Comparison of ENCODE assay signal across 8 cellular contexts in the genomic region with DNA sequence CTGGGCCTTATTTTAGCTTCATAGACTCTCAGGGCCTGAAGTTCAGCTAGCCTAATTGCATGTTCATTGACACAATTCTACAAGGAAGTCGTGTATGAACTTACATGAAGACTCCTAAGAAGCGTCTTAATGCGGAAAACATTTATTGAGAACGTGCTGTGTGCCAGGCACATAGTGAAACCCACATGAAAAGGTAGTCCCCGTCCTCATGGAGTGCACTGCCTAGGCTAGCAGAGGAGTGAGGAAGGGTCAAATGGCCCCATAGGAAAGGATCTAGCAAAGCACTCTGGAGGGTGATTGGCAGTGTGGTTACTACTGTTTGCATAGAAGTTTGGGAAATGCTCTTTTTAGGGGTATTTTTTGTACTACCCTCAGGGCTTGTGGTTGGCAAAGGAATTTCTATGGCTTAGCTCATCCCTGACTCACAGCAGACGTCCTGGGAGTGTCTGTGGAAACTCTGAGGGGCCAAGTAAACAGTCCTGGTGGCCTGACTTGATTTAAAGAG. TPM values are rescaled to one million over a fixed set of nuclear protein-coding genes. Genes with fewer than 3 reads are reported as not detected.
DNase-seq lines count a peak whose midpoint lies in the region; TF ChIP-seq lines count a peak whose summit lies in the region.

No MANE protein-coding gene starts in this region.

- H3K9me3 ChIP-seq in PC-9 (ENCODE audit: insufficient read depth, low read depth) (0 out of 2 replicates have a peak, but pooled peaks cover under 1% of the 10 kb centered on the region), duodenal mucosa (ENCODE audit: control insufficient read depth in 1 of 2, low read length in 2 of 2) (no peaks in the 10 kb centered on the region), neural cell (ENCODE audit: low read length) (no peaks in the 10 kb centered on the region)

- H3K27ac ChIP-seq in PC-9 (peak overlapping the region; percentile 96), duodenal mucosa (ENCODE audit: low read depth, low read length) (no peak overlapping the region), neural cell (ENCODE audit: low read length) (peak overlapping the region; percentile 70)

- H3K4me2 ChIP-seq in PC-9 (peak overlapping the region; percentile 98), neural cell (ENCODE audit: low read length) (peak overlapping the region; percentile 72)

- H3K79me2 ChIP-seq in PC-9 (ENCODE audit: low read depth): peaks cover 37% of the 10 kb centered on the region
- peaks cover 36% of the 10 kb centered on the region for H3K79me2 ChIP-seq in neural cell (replicated peaks; ENCODE audit: insufficient read depth, low read length)

- H4K20me1 ChIP-seq in PC-9 (ENCODE audit: insufficient read depth) (0 out of 2 replicates have a peak, but pooled peaks cover 6% of the 10 kb centered on the region), neural cell (ENCODE audit: insufficient read depth) (no peaks in the 10 kb centered on the region)

- H3K9me2 ChIP-seq in PC-9 (ENCODE audit: insufficient read depth): no peaks in the 10 kb centered on the region
- H3K9me2 ChIP-seq in neural cell (ENCODE audit: insufficient read depth, low read length): no peaks in the 10 kb centered on the region

- H2AFZ ChIP-seq in PC-9: peak overlapping the region; percentile 72
- H2AFZ ChIP-seq in neural cell (ENCODE audit: low read depth, low read length): peak overlapping the region; percentile 82

- intact Hi-C loops in PC-9 (cut with micrococcal nuclease; ENCODE audit: unreplicated experiment): loop anchor here (1.0 to 10.0 kb wide), 5 partner anchors 33 to 852 kb away; partner anchors contain the start of gene ADPGK

- no peak for TF ChIP-seq EP300 in neural cell (conservative IDR thresholded peaks at IDR 0.05; ENCODE audit: poor library complexity, severe bottlenecking)

- BruUV-seq in PC-9 (replicated peaks; lab: Mats Ljungman, UMichigan): no TSS peak

- TF ChIP-seq RAD21 in neural cell (conservative IDR thresholded peaks at IDR 0.05): no peak

- H3K4me1 ChIP-seq in PC-9 (replicated peaks; ENCODE audit: insufficient read depth) (peaks cover 53% of the 10 kb centered on the region), duodenal mucosa (ENCODE audit: control insufficient read depth in 1 of 2, insufficient read depth in 2 of 2, low read length in 2 of 2) (peaks cover 31 to 40% of the 10 kb centered on the region in 2 donors)

- H3K9ac ChIP-seq in duodenal mucosa (ENCODE audit: low read depth in 1 of 2, low read length in 2 of 2): peak overlapping the region; percentile 33 to 80
- peak overlapping the region; percentile 63 for H3K9ac ChIP-seq in neural cell (ENCODE audit: low read length)

- peak; percentile 97 for DNase-seq in EH (ENCODE audit: low read depth)
- peak; percentile 70 to 93 for DNase-seq in PC-9
- no peak for DNase-seq in putamen (ENCODE audit: low spot score)
- no peak for DNase-seq in superior temporal gyrus (ENCODE audit: extremely low spot score)
- no peak for DNase-seq in DMS114 treated with DMSO at 0.1 percent for 48 hours (lab: John Stamatoyannopoulos, UW; ENCODE audit: unreplicated experiment)
- no peak for DNase-seq in activated CD4-positive, alpha-beta T cell treated with anti-CD3 and anti-CD28 coated beads for 48 hours

- TF ChIP-seq CTCF in PC-9 (conservative IDR thresholded peaks at IDR 0.05) (0 out of 2 replicates have a peak, but pooled peaks have one; percentile 28), neural cell (IDR thresholded peaks at IDR 0.05; ENCODE audit: poor library complexity, severe bottlenecking) (peak; percentile 0)

- POLR2A ChIA-PET in PC-9 (lab: Charles Lee; ENCODE audit: unreplicated experiment): interaction anchor here (0.5 to 0.6 kb wide), 3 partner anchors 43 to 575 kb away, joined by 4 to 11 read pairs (median 5); no protein-coding TSS in a partner anchor

- no peaks in the 10 kb centered on the region for H3K36me3 ChIP-seq in PC-9 (ENCODE audit: low read depth)
- H3K36me3 ChIP-seq in duodenal mucosa (ENCODE audit: control insufficient read depth in 1 of 2, insufficient read depth in 2 of 2, low read length in 2 of 2): no peaks in the 10 kb centered on the region
- no peaks in the 10 kb centered on the region for H3K36me3 ChIP-seq in neural cell (ENCODE audit: insufficient read depth, low read length)

- CTCF ChIA-PET in PC-9 (lab: Charles Lee): interaction anchor here (0.6 to 1.6 kb wide), 3 partner anchors 53 to 73 kb away, joined by 3 to 4 read pairs (median 4); no protein-coding TSS in a partner anchor

- H3F3A ChIP-seq in PC-9 (ENCODE audit: insufficient read depth, low read depth) (peaks cover 13% of the 10 kb centered on the region), neural cell (ENCODE audit: insufficient read depth, low read length, poor library complexity, severe bottlenecking) (no peaks in the 10 kb centered on the region)

- H3K27me3 ChIP-seq in PC-9 (ENCODE audit: insufficient read depth, low read depth) (no peaks in the 10 kb centered on the region), duodenal mucosa (ENCODE audit: control insufficient read depth in 1 of 2, insufficient read depth in 2 of 2, low read length in 2 of 2) (no peaks in the 10 kb centered on the region), neural cell (ENCODE audit: insufficient read depth, low read depth, low read length) (no peaks in the 10 kb centered on the region)

- H3K4me3 ChIP-seq in PC-9 (peak overlapping the region; percentile 55), duodenal mucosa (ENCODE audit: low read depth in 1 of 2, low read length in 2 of 2) (peak overlapping the region; percentile 61 to 79), neural cell (ENCODE audit: low read length) (peak overlapping the region; percentile 82)

TF ChIP-seq in neural cell, 6 proteins besides CTCF, POLR2A, EP300 and RAD21:
- TF ChIP-seq EZH2 (IDR thresholded peaks at IDR 0.05; ENCODE audit: borderline replicate concordance, insufficient read depth, low read length, poor library complexity, severe bottlenecking): no peak
- no peak for TF ChIP-seq SMC3 (conservative IDR thresholded peaks at IDR 0.05; ENCODE audit: poor library complexity)
- TF ChIP-seq, protein P1, sequence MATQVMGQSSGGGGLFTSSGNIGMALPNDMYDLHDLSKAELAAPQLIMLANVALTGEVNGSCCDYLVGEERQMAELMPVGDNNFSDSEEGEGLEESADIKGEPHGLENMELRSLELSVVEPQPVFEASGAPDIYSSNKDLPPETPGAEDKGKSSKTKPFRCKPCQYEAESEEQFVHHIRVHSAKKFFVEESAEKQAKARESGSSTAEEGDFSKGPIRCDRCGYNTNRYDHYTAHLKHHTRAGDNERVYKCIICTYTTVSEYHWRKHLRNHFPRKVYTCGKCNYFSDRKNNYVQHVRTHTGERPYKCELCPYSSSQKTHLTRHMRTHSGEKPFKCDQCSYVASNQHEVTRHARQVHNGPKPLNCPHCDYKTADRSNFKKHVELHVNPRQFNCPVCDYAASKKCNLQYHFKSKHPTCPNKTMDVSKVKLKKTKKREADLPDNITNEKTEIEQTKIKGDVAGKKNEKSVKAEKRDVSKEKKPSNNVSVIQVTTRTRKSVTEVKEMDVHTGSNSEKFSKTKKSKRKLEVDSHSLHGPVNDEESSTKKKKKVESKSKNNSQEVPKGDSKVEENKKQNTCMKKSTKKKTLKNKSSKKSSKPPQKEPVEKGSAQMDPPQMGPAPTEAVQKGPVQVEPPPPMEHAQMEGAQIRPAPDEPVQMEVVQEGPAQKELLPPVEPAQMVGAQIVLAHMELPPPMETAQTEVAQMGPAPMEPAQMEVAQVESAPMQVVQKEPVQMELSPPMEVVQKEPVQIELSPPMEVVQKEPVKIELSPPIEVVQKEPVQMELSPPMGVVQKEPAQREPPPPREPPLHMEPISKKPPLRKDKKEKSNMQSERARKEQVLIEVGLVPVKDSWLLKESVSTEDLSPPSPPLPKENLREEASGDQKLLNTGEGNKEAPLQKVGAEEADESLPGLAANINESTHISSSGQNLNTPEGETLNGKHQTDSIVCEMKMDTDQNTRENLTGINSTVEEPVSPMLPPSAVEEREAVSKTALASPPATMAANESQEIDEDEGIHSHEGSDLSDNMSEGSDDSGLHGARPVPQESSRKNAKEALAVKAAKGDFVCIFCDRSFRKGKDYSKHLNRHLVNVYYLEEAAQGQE (IDR thresholded peaks at IDR 0.05; ENCODE audit: borderline replicate concordance): no peak
- TF ChIP-seq TAF1 (IDR thresholded peaks at IDR 0.05; ENCODE audit: low read depth): no peak
- TF ChIP-seq POLR2AphosphoS5 (IDR thresholded peaks at IDR 0.05): no peak
- TF ChIP-seq MXI1 (conservative IDR thresholded peaks at IDR 0.05; ENCODE audit: poor library complexity, severe bottlenecking): no peak

RNA-seq across cellular contexts. Expression of gene NPTN, which starts 0.9 kb away (rescaled TPM):
- 61.8 and 101 TPM in 2 replicates for total RNA-seq in PC-9 (2021)
- 237 and 284 TPM in 2 replicates for polyA plus RNA-seq in neural cell
- polyA minus RNA-seq in neural cell: 122 and 147 TPM in 2 replicates

RNA-seq across cellular contexts. Expression of gene CD276, which starts 50.1 kb away (rescaled TPM):
- 82.6 and 91.1 TPM in 2 replicates for total RNA-seq in PC-9 (2021)
- 70.4 and 99.1 TPM in 2 replicates for polyA plus RNA-seq in neural cell
- 73.6 and 98.8 TPM in 2 replicates for polyA minus RNA-seq in neural cell

Comparison
In these comparisons a context has a peak if more than half of its experiments do, and no peak if none do; other contexts are left out.
1. DNase-seq: peak in EH (single experiment) and PC-9 (2 of 2); none in putamen (single experiment), superior temporal gyrus (single experiment), DMS114 treated with DMSO at 0.1 percent for 48 hours (single experiment) and activated CD4-positive, alpha-beta T cell treated with anti-CD3 and anti-CD28 coated beads for 48 hours (single experiment).
2. Peak in every context shown above with its lines, with median percentiles within 50 percentile points of each other: H3K4me3 ChIP-seq.